In the genomic region with DNA sequence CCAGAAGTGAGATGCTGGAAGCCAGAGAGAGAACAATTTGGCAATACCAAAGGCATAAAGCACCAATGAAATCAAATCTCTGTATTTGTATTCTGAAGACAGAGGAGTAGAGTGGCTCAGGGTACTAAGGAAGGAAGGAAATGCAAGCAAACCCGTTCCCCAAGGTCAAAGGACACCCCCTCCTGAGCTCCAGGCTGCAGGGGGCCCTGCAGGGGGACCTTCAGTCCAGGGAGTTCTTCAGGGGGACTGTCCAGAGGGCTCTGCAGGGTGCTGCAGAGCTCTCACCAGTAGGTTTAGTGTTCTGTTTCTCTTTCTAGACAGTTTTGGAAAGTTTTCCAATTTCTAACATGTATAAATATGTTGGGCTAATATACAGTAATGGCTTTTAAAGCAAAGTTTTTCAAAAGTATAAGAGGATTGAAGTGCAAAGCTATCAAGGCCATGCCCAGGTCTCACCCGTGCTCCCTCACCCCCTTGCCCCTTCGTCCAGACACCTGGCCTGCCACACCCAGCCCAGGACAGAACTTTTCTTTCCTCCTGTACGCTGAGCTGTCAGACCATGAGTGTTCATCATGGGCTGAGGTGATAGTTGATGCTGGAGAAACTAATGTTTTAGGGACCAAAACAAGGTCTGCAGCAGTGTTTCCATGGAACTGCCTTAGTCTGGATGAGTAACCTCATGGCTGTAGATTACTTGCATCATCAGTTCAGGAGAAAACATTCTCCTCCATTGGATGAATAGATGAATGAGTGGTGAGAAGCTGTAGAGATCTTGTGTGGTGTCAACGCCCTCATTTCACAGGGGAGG, we compare ENCODE assay signal across 1 cellular context.
TF ChIP-seq lines count a peak whose summit lies in the region.

No MANE protein-coding gene starts in this region.

TF ChIP-seq in GM23338, 12 proteins besides CTCF, POLR2A, EP300 and RAD21 (continued from another document):
- no peak for TF ChIP-seq REST (IDR thresholded peaks at IDR 0.05; ENCODE audit: unreplicated experiment)
- no peak for TF ChIP-seq ZNF114 (CRISPR knock-in tag; IDR thresholded peaks at IDR 0.05)
- TF ChIP-seq EZH2phosphoT487 (IDR thresholded peaks at IDR 0.05; ENCODE audit: unreplicated experiment), result no peak
- TF ChIP-seq EZH2 (IDR thresholded peaks at IDR 0.05; ENCODE audit: low read depth, unreplicated experiment), result no peak
TF ChIP-seq in GM23338: peak in this region for 0.
